In the genomic region with DNA sequence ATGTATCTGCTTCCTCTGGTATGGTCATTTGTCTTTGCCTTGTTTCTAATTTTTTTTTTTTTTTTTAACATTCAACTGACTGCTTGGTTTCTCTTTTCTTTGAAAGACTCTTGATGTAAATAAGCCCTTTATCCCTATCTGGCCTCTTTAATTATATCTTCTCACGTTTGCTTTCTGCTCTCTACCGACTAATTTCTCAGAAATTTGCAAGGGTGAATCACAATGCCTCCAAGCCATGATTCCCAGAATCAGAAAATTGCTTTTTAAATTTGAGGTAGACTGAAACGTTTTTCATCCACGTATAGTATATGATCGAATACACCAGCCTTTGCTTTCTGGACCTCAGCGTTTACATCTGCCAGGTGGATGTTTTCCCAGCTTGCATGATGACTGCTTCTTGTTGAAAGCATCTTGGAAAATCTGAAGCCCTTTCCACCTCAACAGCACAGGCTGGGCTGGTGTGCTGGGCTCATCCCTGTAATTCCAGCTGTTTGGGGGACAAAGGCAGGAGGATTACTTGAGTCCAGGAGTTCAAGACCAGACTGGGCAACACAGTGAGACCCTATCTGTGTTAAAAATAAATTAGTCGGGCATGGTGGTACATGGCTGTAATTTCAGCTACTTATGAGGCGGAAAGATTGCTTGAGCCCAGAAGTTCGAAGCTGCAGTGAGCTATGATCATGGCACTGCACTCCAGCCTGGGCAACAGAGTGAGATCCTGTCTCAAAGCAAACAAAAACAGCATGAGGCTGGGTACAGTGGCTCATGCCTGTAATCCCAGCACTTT, we compare ENCODE assay signal across 1 cellular context.
TF ChIP-seq lines count a peak whose summit lies in the region.

No MANE protein-coding gene starts in this region.

TF ChIP-seq in H1, 55 proteins besides CTCF, POLR2A, EP300 and RAD21:
- TF ChIP-seq KDM1A (IDR thresholded peaks at IDR 0.05; ENCODE audit: borderline replicate concordance, low read length): 0 out of 2 replicates have a peak, but pooled peaks have one; percentile 9
- TF ChIP-seq TEAD4 (IDR thresholded peaks at IDR 0.05; ENCODE audit: low read depth, low read length): no peak
